In genomic region chr3:197456271-197457091, GRCh38 we compare ENCODE assay signal across 1 cellular context.
TF ChIP-seq lines count a peak whose summit lies in the region.

No MANE protein-coding gene starts in this region.

TF ChIP-seq in K562, 482 proteins besides CTCF, POLR2A, EP300 and RAD21 (continued from another document and continues in another):
- no peak for TF ChIP-seq NR1H2 (CRISPR knock-in tag; IDR thresholded peaks at IDR 0.05)
- TF ChIP-seq USF1 (CRISPR knock-in tag; IDR thresholded peaks at IDR 0.05): peak; percentile 90
- no peak for TF ChIP-seq STAT6 (CRISPR knock-in tag; IDR thresholded peaks at IDR 0.05)
- TF ChIP-seq E2F8 (IDR thresholded peaks at IDR 0.05; ENCODE audit: low read depth, partially characterized antibody): no peak
- TF ChIP-seq ZNF584 (CRISPR knock-in tag; IDR thresholded peaks at IDR 0.05; ENCODE audit: low read depth): 0 out of 2 replicates have a peak, but pooled peaks have one; percentile 50
- no peak for TF ChIP-seq LARP7 (IDR thresholded peaks at IDR 0.05)
- no peak for TF ChIP-seq PRDM10 (IDR thresholded peaks at IDR 0.05; ENCODE audit: partially characterized antibody)
- TF ChIP-seq CEBPG (CRISPR knock-in tag; IDR thresholded peaks at IDR 0.05): 0 out of 2 replicates have a peak, but pooled peaks have one; percentile 11
- TF ChIP-seq CEBPG (tag; conservative IDR thresholded peaks at IDR 0.05 in 1 of 2, IDR thresholded peaks at IDR 0.05 in 1 of 2): no peak
- no peak for TF ChIP-seq XRCC3 (IDR thresholded peaks at IDR 0.05)
- no peak for TF ChIP-seq CREB3 (tag; conservative IDR thresholded peaks at IDR 0.05; ENCODE audit: low read depth)
- no peak for TF ChIP-seq MLX (CRISPR knock-in tag; conservative IDR thresholded peaks at IDR 0.05)
- no peak for TF ChIP-seq SPI1 (IDR thresholded peaks at IDR 0.05; ENCODE audit: borderline replicate concordance, low read depth, low read length)
- no peak for TF ChIP-seq DACH1 (IDR thresholded peaks at IDR 0.05; ENCODE audit: partially characterized antibody)
- TF ChIP-seq CEBPZ (IDR thresholded peaks at IDR 0.05; ENCODE audit: borderline replicate concordance, low read depth, low read length): no peak
- no peak for TF ChIP-seq POU5F1 (IDR thresholded peaks at IDR 0.05; ENCODE audit: borderline replicate concordance, low read depth, low read length, partially characterized antibody)
- TF ChIP-seq BACH1 (tag; IDR thresholded peaks at IDR 0.05): no peak
- no peak for TF ChIP-seq RBM25 (IDR thresholded peaks at IDR 0.05; ENCODE audit: low read depth, low read length, severe bottlenecking)
- TF ChIP-seq ZNF174 (CRISPR knock-in tag; IDR thresholded peaks at IDR 0.05): no peak
- TF ChIP-seq ZMIZ1 (IDR thresholded peaks at IDR 0.05; ENCODE audit: low read depth in 2 of 2, low read length in 2 of 2): no peak
- peak in 2 of 3 experiments; percentile 57 to 90; a peak in 3 of 6 replicates for TF ChIP-seq ZBTB11 (CRISPR knock-in tag; IDR thresholded peaks at IDR 0.05)
- TF ChIP-seq ZNF165 (CRISPR knock-in tag; IDR thresholded peaks at IDR 0.05; ENCODE audit: borderline replicate concordance): no peak
- no peak for TF ChIP-seq ZNF696 (CRISPR knock-in tag; conservative IDR thresholded peaks at IDR 0.05)
- no peak for TF ChIP-seq NCOA2 (IDR thresholded peaks at IDR 0.05; ENCODE audit: partially characterized antibody in 2 of 2)
- TF ChIP-seq KAT8 (IDR thresholded peaks at IDR 0.05; ENCODE audit: low read depth): no peak
- TF ChIP-seq ZNF639 (CRISPR knock-in tag; conservative IDR thresholded peaks at IDR 0.05 in 1 of 2, IDR thresholded peaks at IDR 0.05 in 1 of 2): no peak
- no peak for TF ChIP-seq RFX5 (IDR thresholded peaks at IDR 0.05; ENCODE audit: low read depth, low read length)
- TF ChIP-seq MCM2 (IDR thresholded peaks at IDR 0.05; ENCODE audit: low read depth): no peak
- TF ChIP-seq RBM39 (optimal IDR thresholded peaks at IDR 0.05; ENCODE audit: low read depth, low read length): no peak
- TF ChIP-seq ZNF445 (CRISPR knock-in tag; IDR thresholded peaks at IDR 0.05; ENCODE audit: low read depth): no peak
- TF ChIP-seq ZFP1 (CRISPR knock-in tag; IDR thresholded peaks at IDR 0.05): no peak
- no peak for TF ChIP-seq SIRT6 (IDR thresholded peaks at IDR 0.05; ENCODE audit: low read depth, low read length)
